In genomic region chrX:13808865-13809264, GRCh38 we compare ENCODE assay signal across 16 cellular contexts. TPM values are rescaled to one million over a fixed set of nuclear protein-coding genes. Genes with fewer than 3 reads are reported as not detected.
A peak's percentile ranks its signal among the peaks of the same experiment; 100 is the strongest.
DNase-seq lines count a peak whose midpoint lies in the region; ATAC-seq, FAIRE-seq and TF ChIP-seq lines count a peak whose summit lies in the region.
"Had no signal": no experiment of that assay in that cellular context is flagged by ENCODE, and none has a peak within 500 bp of the region (broad histone marks: within the 10 kb centered on the region; RNA-seq: fewer than 3 reads in every experiment).

No MANE protein-coding gene starts in this region.

- TF ChIP-seq RAD21 in SK-N-SH (IDR thresholded peaks at IDR 0.05; ENCODE audit: low read length) = no peak
- TF ChIP-seq RAD21 in H1 (IDR thresholded peaks at IDR 0.05 in 1 of 2, conservative IDR thresholded peaks at IDR 0.05 in 1 of 2; ENCODE audit: low read depth in 2 of 2, low read length in 2 of 2) = no peak

- no peak overlapping the region for H3K14ac ChIP-seq in H1 (ENCODE audit: insufficient read length)
- no peak overlapping the region for H3K14ac ChIP-seq in trophoblast cell (ENCODE audit: low read length)

- intact Hi-C loops in dorsolateral prefrontal cortex (cut with DNase I) = no loop called here

- H4K12ac ChIP-seq in trophoblast cell (ENCODE audit: low read depth, low read length) = no peak overlapping the region

- H2AFZ ChIP-seq in SK-N-SH (ENCODE audit: low read depth) (no peak overlapping the region), H1 (ENCODE audit: low read length) (no peak overlapping the region), trophoblast cell (ENCODE audit: insufficient read depth, low read length, poor library complexity) (no peak overlapping the region)

- peak; percentile 42 for FAIRE-seq in H1 (lab: Jason Lieb, UNC)
- FAIRE-seq: H54 had no signal

- H3K23ac ChIP-seq in H1 (ENCODE audit: insufficient read length) (no peak overlapping the region), trophoblast cell (ENCODE audit: low read length) (no peak overlapping the region)

- no peak overlapping the region for H2BK15ac ChIP-seq in H1 (ENCODE audit: low read length)

- H3K56ac ChIP-seq in H1 (replicated peaks; ENCODE audit: insufficient read length, low read depth, low read length) = no peak overlapping the region

- ATAC-seq in SK-N-SH treated with all-trans-retinoic acid at 6 μM for 48 hours (no peak), HG03280 (IDR thresholded peaks at IDR 0.05; ENCODE audit: unreplicated experiment) (no peak), GM18517 (IDR thresholded peaks at IDR 0.05; ENCODE audit: unreplicated experiment) (no peak)
- ATAC-seq: CD8-positive, alpha-beta T cell; Right ventricle myocardium inferior had no signal

- no peak overlapping the region for H2BK120ac ChIP-seq in H1 (replicated peaks; ENCODE audit: low read depth, low read length)
- H2BK120ac ChIP-seq in trophoblast cell (ENCODE audit: insufficient read depth, low read length, poor library complexity) = no peak overlapping the region

- H3K36me3 ChIP-seq in SK-N-SH (replicated peaks in 1 of 2; ENCODE audit: control insufficient read depth in 1 of 2, insufficient read depth in 2 of 2, low read length in 1 of 2) (no peaks in the 10 kb centered on the region), H1 (ENCODE audit: control insufficient read depth in 2 of 4, insufficient read depth in 4 of 4, low read length in 3 of 4) (no peaks in the 10 kb centered on the region), trophoblast cell (ENCODE audit: control insufficient read depth in 1 of 2, insufficient read depth in 2 of 2, low read length in 2 of 2) (no peaks in the 10 kb centered on the region)
- H3K36me3 ChIP-seq: BLaER1 had no signal

- H3K9me2 ChIP-seq in SK-N-SH = no peaks in the 10 kb centered on the region

- TF ChIP-seq CTCF in SK-N-SH (IDR thresholded peaks at IDR 0.05) (no peak), H1 (IDR thresholded peaks at IDR 0.05; ENCODE audit: control extremely low read depth in 1 of 3, insufficient read depth in 1 of 3, low read depth in 1 of 3, low read length in 3 of 3) (no peak), dorsolateral prefrontal cortex (IDR thresholded peaks at IDR 0.05 in 54 of 56, conservative IDR thresholded peaks at IDR 0.05 in 2 of 56; ENCODE audit: low read depth in 1 of 56, partially characterized antibody in 56 of 56) (no peak)

- no peak overlapping the region for H2AK5ac ChIP-seq in H1 (ENCODE audit: low read depth, low read length)
- H2AK5ac ChIP-seq in trophoblast cell (ENCODE audit: low read length) = no peak overlapping the region

- no peaks in the 10 kb centered on the region for H3K79me2 ChIP-seq in SK-N-SH (ENCODE audit: insufficient read depth)
- peaks cover 0 to 5% of the 10 kb centered on the region in 2 experiments; a peak in 2 of 4 replicates for H3K79me2 ChIP-seq in H1 (ENCODE audit: control insufficient read depth in 1 of 2, insufficient read depth in 2 of 2, low read length in 2 of 2)
- H3K79me2 ChIP-seq in trophoblast cell (ENCODE audit: control insufficient read depth, insufficient read depth, low read length, poor library complexity) = no peaks in the 10 kb centered on the region

- no peak for TF ChIP-seq POLR2A in H1 (IDR thresholded peaks at IDR 0.05; ENCODE audit: control extremely low read depth in 1 of 2, low read depth in 2 of 2, low read length in 2 of 2)

- H4K20me1 ChIP-seq in SK-N-SH (ENCODE audit: insufficient read depth) (no peaks in the 10 kb centered on the region), H1 (replicated peaks in 1 of 2; ENCODE audit: control insufficient read depth in 1 of 2, insufficient read depth in 2 of 2, low read length in 2 of 2) (no peaks in the 10 kb centered on the region)

- H3K4ac ChIP-seq in H1 (replicated peaks; ENCODE audit: insufficient read length, low read depth, low read length) (no peak overlapping the region), trophoblast cell (ENCODE audit: low read depth, low read length) (no peak overlapping the region)

- CTCF ChIA-PET in SK-N-SH (lab: Yijun Ruan, JAX) (no interaction called here), H1 (lab: Charles Lee; ENCODE audit: partially characterized antibody) (no interaction called here)

- H3K9me3 ChIP-seq in SK-N-SH (no peaks in the 10 kb centered on the region), H1 (ENCODE audit: insufficient read depth in 2 of 2, low read depth in 1 of 2, low read length in 1 of 2) (no peaks in the 10 kb centered on the region), trophoblast cell (ENCODE audit: insufficient read depth, low read depth, low read length) (no peaks in the 10 kb centered on the region)
- H3K9me3 ChIP-seq: BLaER1 had no signal

- H3K79me1 ChIP-seq in H1 (ENCODE audit: low read depth, low read length) = no peaks in the 10 kb centered on the region; the same call in 1 of the 2 replicates
- no peaks in the 10 kb centered on the region for H3K79me1 ChIP-seq in trophoblast cell (ENCODE audit: low read length)

- H3F3A ChIP-seq in SK-N-SH (replicated peaks; ENCODE audit: insufficient read depth) = no peaks in the 10 kb centered on the region

- H3K4me2 ChIP-seq in SK-N-SH (no peak overlapping the region), H1 (ENCODE audit: insufficient read depth in 1 of 2, low read depth in 2 of 2, low read length in 2 of 2) (no peak overlapping the region), trophoblast cell (ENCODE audit: low read length) (no peak overlapping the region)

- no peak overlapping the region for H3K27ac ChIP-seq in SK-N-SH (ENCODE audit: low read depth in 2 of 2, low read length in 1 of 2)
- H3K27ac ChIP-seq in H1 (ENCODE audit: low read depth, low read length) = no peak overlapping the region
- H3K27ac ChIP-seq in trophoblast cell (ENCODE audit: low read depth, low read length) = no peak overlapping the region
- peak overlapping the region in 24 of 59 donors; percentile 9 to 83 (median 46) for H3K27ac ChIP-seq in dorsolateral prefrontal cortex
- H3K27ac ChIP-seq: 22Rv1, BLaER1 had no signal

- H2BK5ac ChIP-seq in H1 (ENCODE audit: low read depth, low read length) (no peak overlapping the region), trophoblast cell (ENCODE audit: low read depth, low read length, poor library complexity) (no peak overlapping the region)

- H4K8ac ChIP-seq in H1 (ENCODE audit: extremely low read depth, insufficient read depth, low read length) = no peak overlapping the region
- no peak overlapping the region for H4K8ac ChIP-seq in trophoblast cell (ENCODE audit: low read depth, low read length)

- DNase-seq in SK-N-SH = no peak
- peak; percentile 56 for DNase-seq in SW480 (ENCODE audit: low spot score)
- no peak for DNase-seq in H1 (ENCODE audit: low read depth in 1 of 2, low spot score in 2 of 2)
- peak; percentile 15 to 61 for DNase-seq in trophoblast cell
- DNase-seq in dorsolateral prefrontal cortex = no peak
- DNase-seq: CD8-positive, alpha-beta T cell; NCI-H187 treated with DMSO at 0.1 percent for 48 hours; NCI-H510A treated with DMSO at 0.1 percent for 48 hours had no signal

- H2BK20ac ChIP-seq in H1 (ENCODE audit: low read length) = no peak overlapping the region

- H3K18ac ChIP-seq in H1 (ENCODE audit: extremely low read depth, low read length) (no peak overlapping the region), trophoblast cell (ENCODE audit: low read length) (no peak overlapping the region)

- H3K4me1 ChIP-seq in SK-N-SH (ENCODE audit: control insufficient read depth in 1 of 2, insufficient read depth in 2 of 2, low read depth in 1 of 2, low read length in 1 of 2) (no peaks in the 10 kb centered on the region; a peak in 1 of 4 replicates), H1 (replicated peaks in 1 of 4; ENCODE audit: control insufficient read depth in 3 of 4, insufficient read depth in 4 of 4, low read length in 3 of 4) (peaks cover 0 to 3% (median 0%) of the 10 kb centered on the region in 4 experiments; a peak in 1 of 7 replicates), trophoblast cell (ENCODE audit: control insufficient read depth in 1 of 2, insufficient read depth in 2 of 2, low read length in 2 of 2) (no peaks in the 10 kb centered on the region)

- POLR2A ChIA-PET in SK-N-SH (lab: Yijun Ruan, JAX) = no interaction called here
- POLR2A ChIA-PET in H1 (lab: Charles Lee; ENCODE audit: partially characterized antibody) = no interaction called here

- no peaks in the 10 kb centered on the region for H3K23me2 ChIP-seq in H1 (ENCODE audit: low read depth, low read length)

- no peak overlapping the region for H4K5ac ChIP-seq in H1 (ENCODE audit: insufficient read length, low read depth, low read length)

- H3K4me3 ChIP-seq in SK-N-SH (ENCODE audit: low read depth in 2 of 2, low read length in 1 of 2) (no peak overlapping the region), H1 (ENCODE audit: extremely low read depth in 1 of 4, insufficient read depth in 2 of 4, low read depth in 3 of 4, low read length in 4 of 4) (no peak overlapping the region), trophoblast cell (ENCODE audit: low read depth, low read length) (no peak overlapping the region), dorsolateral prefrontal cortex (peak overlapping the region in 2 of 59 donors; percentile 8 to 40)
- H3K4me3 ChIP-seq: BLaER1 had no signal

- TF ChIP-seq EP300 in SK-N-SH (IDR thresholded peaks at IDR 0.05; ENCODE audit: borderline replicate concordance in 1 of 2, low read depth in 1 of 2, low read length in 1 of 2) = no peak
- no peak for TF ChIP-seq EP300 in H1 (IDR thresholded peaks at IDR 0.05; ENCODE audit: borderline replicate concordance in 1 of 2, low read depth in 2 of 2, low read length in 2 of 2)

- H4K91ac ChIP-seq in H1 (replicated peaks; ENCODE audit: insufficient read length, low read length) = no peak overlapping the region
- no peak overlapping the region for H4K91ac ChIP-seq in trophoblast cell (ENCODE audit: low read depth, low read length)

- H3K27me3 ChIP-seq in SK-N-SH (ENCODE audit: insufficient read depth) (peaks cover 10% of the 10 kb centered on the region; the same call in 1 of the 2 replicates), H1 (replicated peaks in 1 of 4; ENCODE audit: control insufficient read depth in 3 of 4, extremely low read depth in 1 of 4, insufficient read depth in 3 of 4, low read length in 3 of 4) (no peaks in the 10 kb centered on the region), trophoblast cell (ENCODE audit: insufficient read depth, low read length) (no peaks in the 10 kb centered on the region), dorsolateral prefrontal cortex (peaks cover 0 to 77% (median 10%) of the 10 kb centered on the region in 45 donors)

- H3K9ac ChIP-seq in SK-N-SH (no peak overlapping the region), H1 (replicated peaks in 1 of 4; ENCODE audit: extremely low read depth in 1 of 4, low read depth in 3 of 4, low read length in 3 of 4) (no peak overlapping the region), trophoblast cell (ENCODE audit: low read length) (no peak overlapping the region)
- H3K9ac ChIP-seq: BLaER1 had no signal

- H2BK12ac ChIP-seq in H1 (ENCODE audit: low read depth, low read length) (no peak overlapping the region), trophoblast cell (ENCODE audit: low read length) (no peak overlapping the region)

RNA-seq across cellular contexts. Expression of gene GPM6B, which starts 8.0 kb away (rescaled TPM):
- 0.71 and 1.2 TPM in 2 replicates for polyA plus RNA-seq in SK-N-SH (2012; rRNA removed)
- 0.73 and 2.3 TPM in 2 replicates for polyA plus RNA-seq in SK-N-SH (2012; cell fraction: cytosol; rRNA removed)
- 0.16 and 0.68 TPM in 2 replicates for polyA plus RNA-seq in SK-N-SH (2012; cell fraction: nucleus; rRNA removed)
- 123 and 132 TPM in 2 replicates for total RNA-seq in H1 (2021; fragmentation: NEBNext Ultra II Directional; extraction: Animal tissue kit (Norgen Biotek cat#: 25700))
- polyA plus RNA-seq in H1 (2011; rRNA removed) = 175 and 179 TPM in 2 replicates
- polyA plus RNA-seq in H1 (2011; cell fraction: cytosol; rRNA removed) = 122 TPM
- 131 TPM for polyA plus RNA-seq in H1 (2011; cell fraction: nucleus; rRNA removed)
- polyA plus RNA-seq in H1 (2012, experiment 1 of 2) = 107 to 130 TPM (median 120 TPM) in 4 replicates
- 18.6 TPM for polyA plus RNA-seq in H1 (2012, experiment 2 of 2)
- 113 TPM for polyA plus RNA-seq in H1 (2013, experiment 1 of 2)
- 130 TPM for polyA plus RNA-seq in H1 (2013, experiment 2 of 2)
- polyA minus RNA-seq in H1 (2011; rRNA and poly(A)+ RNA removed) = 374 and 427 TPM in 2 replicates
- polyA minus RNA-seq in H1 (2011; cell fraction: cytosol; rRNA and poly(A)+ RNA removed) = 132 TPM
- polyA minus RNA-seq in H1 (2011; cell fraction: nucleus; rRNA and poly(A)+ RNA removed) = 89.2 TPM
- 1.8 TPM in 2 replicates for polyA plus RNA-seq in trophoblast cell (2013)
- total RNA-seq in dorsolateral prefrontal cortex = 1,000 to 10,000 TPM in 18 of 120 experiments, 100 to 1,000 TPM in 102; 509 to 1,404 (median 816) TPM
- total RNA-seq: CD8-positive, alpha-beta T cell; HT-29 had no signal

Comparison
In these comparisons a context has a peak if more than half of its experiments do, and no peak if none do; other contexts are left out.
1. DNase-seq: peak in SW480 (single experiment) and trophoblast cell (2 of 2); none in SK-N-SH (single experiment), H1 (0 of 2) and dorsolateral prefrontal cortex (0 of 10).
2. Of the 17 proteins assayed by ChIP-seq in both H1 and SK-N-SH: peak only in H1: none; only in SK-N-SH: TCF12; in both: none; in neither: 16.